8 cellular contexts compared by ENCODE assay signal in the genomic region with DNA sequence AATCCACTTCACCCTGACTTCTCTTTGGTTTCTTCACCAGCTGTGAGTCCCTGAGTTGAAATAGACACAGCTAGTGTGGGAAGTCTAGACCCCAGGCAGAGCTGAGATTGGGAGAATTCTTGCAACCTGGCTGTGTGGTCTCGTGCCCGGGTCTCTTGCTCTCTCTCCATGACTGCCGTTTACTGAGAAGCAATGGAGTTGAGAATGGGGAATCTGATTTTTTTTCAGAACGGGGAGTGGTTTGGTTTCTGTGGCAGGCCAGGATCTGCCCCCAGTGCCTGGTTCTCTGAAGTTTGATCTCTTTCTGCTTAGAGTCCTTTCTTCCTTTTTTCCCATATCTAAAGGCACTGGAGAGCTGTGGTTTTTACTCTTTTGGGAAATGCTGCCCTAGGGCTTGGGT. TPM values are rescaled to one million over a fixed set of nuclear protein-coding genes. Genes with fewer than 3 reads are reported as not detected.
DNase-seq lines count a peak whose midpoint lies in the region; ATAC-seq, FAIRE-seq and TF ChIP-seq lines count a peak whose summit lies in the region.

No MANE protein-coding gene starts in this region.

- peaks cover 0 to 24% (median 13%) of the 10 kb centered on the region in 3 experiments; a peak in 4 of 7 replicates for H3K36me3 Mint-ChIP-seq in H9 (ENCODE audit: insufficient read depth in 1 of 3, low read depth in 3 of 3)

- FAIRE-seq in A549 (lab: Jason Lieb, UNC) = no peak

- H3K23me2 ChIP-seq in H9 (ENCODE audit: insufficient read length, low read depth, low read length, poor library complexity, severe bottlenecking) = peaks cover 14% of the 10 kb centered on the region

- no peaks in the 10 kb centered on the region for H3K79me2 ChIP-seq in H9 (ENCODE audit: insufficient read depth, low read length)

- H4K91ac ChIP-seq in H9 (ENCODE audit: insufficient read length, low read depth, low read length) = no peak overlapping the region

- no peak overlapping the region for H3K9ac ChIP-seq in H9 (ENCODE audit: extremely low read depth, insufficient read length, low read length)

- no peaks in the 10 kb centered on the region for H3K9me3 Mint-ChIP-seq in H9

- no peak for ATAC-seq in A549
- ATAC-seq in lower lobe of right lung = no peak
- ATAC-seq in upper lobe of right lung = no peak
- ATAC-seq in HG02970 (IDR thresholded peaks at IDR 0.05; ENCODE audit: low FRiP score, unreplicated experiment) = no peak

- H3K4me2 ChIP-seq in A549 (peak overlapping the region; percentile 94), H9 (ENCODE audit: insufficient read depth, insufficient read length, low read length) (peak overlapping the region; percentile 95)

- peaks cover 4% of the 10 kb centered on the region; the same call in 1 of the 2 replicates for H3K27me3 Mint-ChIP-seq in H9 (ENCODE audit: low read depth)

- no peak overlapping the region for H3K4ac ChIP-seq in H9 (ENCODE audit: low read depth, low read length)

- POLR2A ChIA-PET in A549 (lab: Yijun Ruan, JAX) = interaction anchor here (0.7 to 1.8 kb wide), 4 partner anchors 27 to 406 kb away, joined by 3 to 22 read pairs (median 4); a partner anchor contains a TSS

- peak overlapping the region; percentile 90 to 97 for H3K4me3 Mint-ChIP-seq in H9

- no peaks in the 10 kb centered on the region for H3K79me1 ChIP-seq in H9 (ENCODE audit: insufficient read depth, low read depth, low read length, poor library complexity, severe bottlenecking)

- no peaks in the 10 kb centered on the region for H4K20me1 ChIP-seq in H9 (ENCODE audit: control insufficient read depth, insufficient read depth, insufficient read length)

- no peak overlapping the region for H3K14ac ChIP-seq in H9 (ENCODE audit: insufficient read depth, low read length)

- no peak overlapping the region for H2BK12ac ChIP-seq in H9 (ENCODE audit: insufficient read length, low read depth, low read length)

- no peak overlapping the region for H2BK120ac ChIP-seq in H9 (ENCODE audit: low read depth, low read length, poor library complexity, severe bottlenecking)

- no peak overlapping the region for H2BK15ac ChIP-seq in H9 (ENCODE audit: low read depth, low read length)

- CTCF ChIA-PET in A549 (lab: Yijun Ruan, JAX) = interaction anchor here (1.0 to 7.2 kb wide), 7 partner anchors 10 to 74 kb away, joined by 3 to 69 read pairs (median 4); a partner anchor contains a TSS

- H2AK5ac ChIP-seq in H9 (ENCODE audit: insufficient read length, low read length) = no peak overlapping the region

- H3K27ac Mint-ChIP-seq in H9 = no peak overlapping the region

- no peak overlapping the region for H4K8ac ChIP-seq in H9 (replicated peaks; ENCODE audit: insufficient read length, low read depth, low read length)

- TF ChIP-seq CTCF in A549 (IDR thresholded peaks at IDR 0.05) (no peak), H9 (conservative IDR thresholded peaks at IDR 0.05) (no peak), ascending aorta (IDR thresholded peaks at IDR 0.05) (no peak), lower lobe of right lung (IDR thresholded peaks at IDR 0.05) (no peak), upper lobe of right lung (IDR thresholded peaks at IDR 0.05) (no peak)

- no peak overlapping the region for H4K5ac ChIP-seq in H9 (ENCODE audit: insufficient read length, low read depth, low read length)

- no peak overlapping the region for H2BK20ac ChIP-seq in H9 (ENCODE audit: low read depth, low read length, poor library complexity, severe bottlenecking)

- intact Hi-C loops in ascending aorta (cut with DNase I) = no loop called here
- intact Hi-C loops in lower lobe of right lung (cut with DNase I) = no loop called here
- intact Hi-C loops in upper lobe of right lung (cut with DNase I) = no loop called here

- peak overlapping the region in 1 of 2 experiments; percentile 95; a peak in 2 of 6 replicates for H3K27ac ChIP-seq in A549
- H3K27ac ChIP-seq in H9 (ENCODE audit: insufficient read length, low read depth, low read length) = no peak overlapping the region
- peak overlapping the region; percentile 98 to 99 for H3K27ac ChIP-seq in ascending aorta
- peak overlapping the region; percentile 97 for H3K27ac ChIP-seq in lower lobe of right lung
- H3K27ac ChIP-seq in upper lobe of right lung = peak overlapping the region; percentile 88

- H3K9me3 ChIP-seq in A549 = no peaks in the 10 kb centered on the region
- H3K9me3 ChIP-seq in H9 (ENCODE audit: control insufficient read depth, low read depth, low read length) = no peaks in the 10 kb centered on the region
- no peaks in the 10 kb centered on the region for H3K9me3 ChIP-seq in ascending aorta
- H3K9me3 ChIP-seq in lower lobe of right lung = no peaks in the 10 kb centered on the region
- no peaks in the 10 kb centered on the region for H3K9me3 ChIP-seq in upper lobe of right lung

- peaks cover 13% of the 10 kb centered on the region for H3K4me1 ChIP-seq in A549
- peaks cover 6% of the 10 kb centered on the region; the same call in 1 of the 2 replicates for H3K4me1 ChIP-seq in H9 (ENCODE audit: insufficient read depth, low read length)
- peaks cover 14 to 28% of the 10 kb centered on the region in 2 donors for H3K4me1 ChIP-seq in ascending aorta
- H3K4me1 ChIP-seq in lower lobe of right lung = peaks cover 32% of the 10 kb centered on the region
- H3K4me1 ChIP-seq in upper lobe of right lung = peaks cover 31% of the 10 kb centered on the region

- DNase-seq in A549 (ENCODE audit: low read depth in 1 of 2, low spot score in 1 of 2) = no peak
- peak; percentile 24 for DNase-seq in H9
- DNase-seq in ascending aorta (ENCODE audit: low spot score in 2 of 2) = no peak
- no peak for DNase-seq in lower lobe of right lung
- DNase-seq in upper lobe of right lung = no peak
- DNase-seq in inferior parietal cortex (ENCODE audit: extremely low spot score) = no peak
- no peak for DNase-seq in NCI-H1417 (lab: John Stamatoyannopoulos, UW)

- H3T11ph ChIP-seq in H9 (ENCODE audit: low read length) = no peak overlapping the region

- peaks cover 16 to 25% of the 10 kb centered on the region in 2 donors for H3K36me3 ChIP-seq in ascending aorta
- peaks cover 26% of the 10 kb centered on the region for H3K36me3 ChIP-seq in lower lobe of right lung
- H3K36me3 ChIP-seq in upper lobe of right lung = peaks cover 26% of the 10 kb centered on the region

- no peak overlapping the region for H3K4me3 ChIP-seq in A549
- H3K4me3 ChIP-seq in ascending aorta = peak overlapping the region; percentile 84 to 97
- peak overlapping the region; percentile 98 for H3K4me3 ChIP-seq in lower lobe of right lung
- peak overlapping the region; percentile 87 for H3K4me3 ChIP-seq in upper lobe of right lung

- 90% methylated on average over 4 of the region's 4 CpGs for WGBS in A549 (ENCODE audit: missing lambda C conversion rate)
- no CpG with 5 or more reads among the region's 4 CpGs for WGBS in H9 (ENCODE audit: extremely low coverage, insufficient read length, low lambda C conversion rate)

- peaks cover 21 to 28% of the 10 kb centered on the region in 2 experiments for H3K4me1 Mint-ChIP-seq in H9

- no peaks in the 10 kb centered on the region for H3K27me3 ChIP-seq in H9 (ENCODE audit: insufficient read depth, low read length)
- no peaks in the 10 kb centered on the region for H3K27me3 ChIP-seq in ascending aorta
- H3K27me3 ChIP-seq in lower lobe of right lung (ENCODE audit: low read depth) = no peaks in the 10 kb centered on the region
- H3K27me3 ChIP-seq in upper lobe of right lung = no peaks in the 10 kb centered on the region

- H3K23ac ChIP-seq in H9 (ENCODE audit: insufficient read length, low read depth, low read length) = no peak overlapping the region

- no peak for TF ChIP-seq RAD21 in A549 (conservative IDR thresholded peaks at IDR 0.05 in 1 of 2, IDR thresholded peaks at IDR 0.05 in 1 of 2)

- H2AFZ ChIP-seq in H9 (ENCODE audit: low read length) = no peak overlapping the region

- no peak overlapping the region for H2BK5ac ChIP-seq in H9 (ENCODE audit: insufficient read length, low read length)

- H3K18ac ChIP-seq in H9 (ENCODE audit: insufficient read length, low read depth, low read length) = no peak overlapping the region

- H3K56ac ChIP-seq in H9 (ENCODE audit: insufficient read length, low read depth, low read length) = no peak overlapping the region

- no peak for TF ChIP-seq EP300 in A549 (IDR thresholded peaks at IDR 0.05)

- no peak for TF ChIP-seq POLR2A in A549 (IDR thresholded peaks at IDR 0.05; ENCODE audit: low read length)

RNA-seq across cellular contexts. Expression of a gene that starts 1.5 kb away (rescaled TPM):
- polyA plus RNA-seq in A549 (2011; rRNA removed) (8.5 and 15.4 TPM in 2 replicates), A549 (2017; fragmentation: RNase III; extraction: RNeasy Plus Mini Kit Qiagen cat#74134 plus additional on column Dnase treatment) (5.5 to 6.4 TPM (median 5.9 TPM) in 3 replicates)
- polyA plus RNA-seq in A549 (2012; cell fraction: cytosol; rRNA removed) = 10.2 and 10.7 TPM in 2 replicates
- 28.6 and 37.9 TPM in 2 replicates for polyA plus RNA-seq in A549 (2012; cell fraction: nucleus; rRNA removed)
- 25.7 and 34.3 TPM in 2 replicates for polyA minus RNA-seq in A549 (2011; rRNA and poly(A)+ RNA removed)
- total RNA-seq in H9 (2021) (18.3 and 20.9 TPM in 2 replicates), ascending aorta (45.4 TPM), lower lobe of right lung (190 TPM), upper lobe of right lung (107 TPM)

RNA-seq across cellular contexts. Expression of a gene that starts 19.1 kb away (rescaled TPM):
- 34.2 and 43.2 TPM in 2 replicates for polyA plus RNA-seq in A549 (2011; rRNA removed)
- polyA plus RNA-seq in A549 (2012; cell fraction: cytosol; rRNA removed) = 104 and 153 TPM in 2 replicates
- 153 and 173 TPM in 2 replicates for polyA plus RNA-seq in A549 (2012; cell fraction: nucleus; rRNA removed)
- 257 to 296 TPM (median 287 TPM) in 3 replicates for polyA plus RNA-seq in A549 (2017; fragmentation: RNase III; extraction: RNeasy Plus Mini Kit Qiagen cat#74134 plus additional on column Dnase treatment)
- polyA minus RNA-seq in A549 (2011; rRNA and poly(A)+ RNA removed) = 16.0 and 24.1 TPM in 2 replicates
- total RNA-seq in H9 (2021) = 176 and 188 TPM in 2 replicates
- 6,542 TPM for total RNA-seq in ascending aorta
- total RNA-seq in lower lobe of right lung = 297 TPM
- 465 TPM for total RNA-seq in upper lobe of right lung

RNA-seq across cellular contexts. Expression of a gene that starts 35.9 kb away (rescaled TPM):
- polyA plus RNA-seq in A549 (2011; rRNA removed) (47.8 and 55.3 TPM in 2 replicates), A549 (2017; fragmentation: RNase III; extraction: RNeasy Plus Mini Kit Qiagen cat#74134 plus additional on column Dnase treatment) (32.2 to 33.9 TPM (median 32.9 TPM) in 3 replicates)
- polyA plus RNA-seq in A549 (2012; cell fraction: cytosol; rRNA removed) = 15.0 and 15.1 TPM in 2 replicates
- polyA plus RNA-seq in A549 (2012; cell fraction: nucleus; rRNA removed) = 9.5 and 10.2 TPM in 2 replicates
- 134 and 169 TPM in 2 replicates for polyA minus RNA-seq in A549 (2011; rRNA and poly(A)+ RNA removed)
- total RNA-seq in H9 (2021) (158 and 161 TPM in 2 replicates), ascending aorta (60.7 TPM), lower lobe of right lung (78.2 TPM), upper lobe of right lung (86.9 TPM)

RNA-seq across cellular contexts. Expression of a gene that starts 51.9 kb away (rescaled TPM):
- 9.8 and 12.8 TPM in 2 replicates for polyA plus RNA-seq in A549 (2011; rRNA removed)
- polyA plus RNA-seq in A549 (2012; cell fraction: cytosol; rRNA removed) = 19.0 and 21.8 TPM in 2 replicates
- polyA plus RNA-seq in A549 (2012; cell fraction: nucleus; rRNA removed) = 55.7 and 65.6 TPM in 2 replicates
- 17.8 to 20.1 TPM (median 19.6 TPM) in 3 replicates for polyA plus RNA-seq in A549 (2017; fragmentation: RNase III; extraction: RNeasy Plus Mini Kit Qiagen cat#74134 plus additional on column Dnase treatment)
- 14.9 and 17.8 TPM in 2 replicates for polyA minus RNA-seq in A549 (2011; rRNA and poly(A)+ RNA removed)
- total RNA-seq in H9 (2021) = 50.7 and 53.9 TPM in 2 replicates
- 112 TPM for total RNA-seq in ascending aorta
- total RNA-seq in lower lobe of right lung = 50.2 TPM
- total RNA-seq in upper lobe of right lung = 57.8 TPM

RNA-seq across cellular contexts. Expression of a gene that starts 52.5 kb away (rescaled TPM):
- polyA plus RNA-seq in A549 (2011; rRNA removed) = 14.0 and 15.9 TPM in 2 replicates
- 11.4 and 11.6 TPM in 2 replicates for polyA plus RNA-seq in A549 (2012; cell fraction: cytosol; rRNA removed)
- 14.1 and 16.2 TPM in 2 replicates for polyA plus RNA-seq in A549 (2012; cell fraction: nucleus; rRNA removed)
- 10.6 to 11.6 TPM (median 11.0 TPM) in 3 replicates for polyA plus RNA-seq in A549 (2017; fragmentation: RNase III; extraction: RNeasy Plus Mini Kit Qiagen cat#74134 plus additional on column Dnase treatment)
- polyA minus RNA-seq in A549 (2011; rRNA and poly(A)+ RNA removed) = 36.7 and 40.3 TPM in 2 replicates
- 25.4 and 26.0 TPM in 2 replicates for total RNA-seq in H9 (2021)
- 0.53 TPM for total RNA-seq in ascending aorta
- total RNA-seq in lower lobe of right lung = 28.9 TPM
- 27.1 TPM for total RNA-seq in upper lobe of right lung

Comparison
In these comparisons a context has a peak if more than half of its experiments do, and no peak if none do; other contexts are left out.
1. RNA of a gene that starts 19.1 kb away (total RNA-seq): 6,542 TPM in ascending aorta (single experiment); 465 TPM in upper lobe of right lung (single experiment), 297 TPM in lower lobe of right lung (single experiment) and 176 to 188 TPM in H9; every median in the first group is over 10 times any median in the second.